Comparison of ENCODE assay signal across 27 cellular contexts in the genomic region with DNA sequence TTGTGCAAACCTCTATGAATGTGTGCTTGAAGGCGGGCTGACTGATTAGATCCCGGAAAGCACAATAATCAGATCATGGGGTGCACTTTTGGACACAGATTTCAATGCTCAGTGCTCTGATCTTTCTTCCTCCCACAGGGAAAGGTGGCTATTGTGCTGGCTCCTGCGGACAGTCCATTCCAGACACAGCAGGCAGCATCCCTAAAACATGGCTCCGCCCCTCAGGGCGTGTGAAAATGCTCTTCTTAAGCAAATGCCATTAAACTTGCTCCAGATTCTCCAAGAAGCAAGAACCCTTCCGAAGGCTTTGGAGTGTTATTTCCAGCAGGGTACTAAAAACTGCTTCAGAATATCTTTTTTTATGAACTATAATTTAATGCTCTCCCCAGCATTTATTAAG.
"Had no signal": no experiment of that assay in that cellular context is flagged by ENCODE, and none has a peak within 500 bp of the region (broad histone marks: within the 10 kb centered on the region; RNA-seq: fewer than 3 reads in every experiment).

No MANE protein-coding gene starts in this region.

- H3K4me2 ChIP-seq: SK-N-SH had no signal

- H3K4me3 ChIP-seq: cardiac muscle cell, SJCRH30 had no signal

- DNase-seq: activated CD4-positive, alpha-beta memory T cell treated with anti-CD3 and anti-CD28 coated beads, Interleukin-2, amount 10 ng/mL, durations not matched to agents 7 days and 5 days; activated CD4-positive, alpha-beta T cell treated with anti-CD3 and anti-CD28 coated beads for 36 hours; activated CD4-positive, alpha-beta T cell treated with anti-CD3 and anti-CD28 coated beads, Interleukin-2, amount 50 U/mL, for 1 hour; activated gamma-delta T cell treated with Interleukin-2 at 50 U/mL for 16 hours; activated naive CD4-positive, alpha-beta T cell treated with anti-CD3 and anti-CD28 coated beads, Interleukin-2, amount 10 ng/mL, durations not matched to agents 7 days and 5 days; activated naive CD8-positive, alpha-beta T cell treated with anti-CD3 and anti-CD28 coated beads for 36 hours; activated T-cell treated with anti-CD3 and anti-CD28 coated beads for 4 hours; activated T-cell treated with anti-CD3 and anti-CD28 coated beads, Interleukin-2, amount 50 U/mL, for 72 hours; brain microvascular endothelial cell; cerebellar nuclear complex; NCI-H1048; NCI-H1694; NCI-H2029; NCI-H2107; NCI-H2171 treated with DMSO at 0.1 percent for 48 hours; NCI-H226; NCI-H526 treated with DMSO at 0.1 percent for 48 hours; NCI-H82; OCI-M1; Right ventricle myocardium superior; RPMI8226; SJCRH30; SK-N-SH; T-helper 1 cell had no signal

- ATAC-seq: activated CD4-positive, alpha-beta T cell treated with anti-CD3 and anti-CD28 coated beads for 36 hours; activated T-cell treated with anti-CD3 and anti-CD28 coated beads, Interleukin-2, amount 50 U/mL, for 72 hours; Panc1 had no signal

- H3K9me3 ChIP-seq: SJCRH30, SK-N-SH had no signal

- H3K9ac ChIP-seq: SK-N-SH had no signal

- H3K27me3 ChIP-seq: brain microvascular endothelial cell, cardiac muscle cell, SJCRH30 had no signal

- H3K36me3 ChIP-seq: brain microvascular endothelial cell, cardiac muscle cell, SJCRH30 had no signal

- H3K27ac ChIP-seq: brain microvascular endothelial cell, cardiac muscle cell, SJCRH30, VCaP had no signal
